28 cellular contexts compared by ENCODE assay signal in genomic region chr14:71618047-71618446, GRCh38.
"Had no signal": no experiment of that assay in that cellular context is flagged by ENCODE, and none has a peak within 500 bp of the region (broad histone marks: within the 10 kb centered on the region; RNA-seq: fewer than 3 reads in every experiment).

No MANE protein-coding gene starts in this region.

- H3K27ac Mint-ChIP-seq: activated naive CD8-positive, alpha-beta T cell treated with anti-CD3 and anti-CD28 coated beads, Interleukin-2, amount 10 ng/mL, durations not matched to agents 7 days and 5 days; activated T-cell treated with anti-CD3 and anti-CD28 coated beads, Interleukin-2, amount 50 U/mL, for 24 hours; activated T-helper 2 cell treated with anti-CD3 and anti-CD28 coated beads, Interferon-gamma antibody, Interleukin-2, Interleukin-4, amounts not matched to agents 10 μg/mL and 5 μg/mL and 100 μg/mL, durations not matched to agents 14 hours and 24 hours and 36 hours; mesothelial cell of epicardium; neural progenitor cell; WTC11 had no signal

- H3K4me1 Mint-ChIP-seq: activated naive CD8-positive, alpha-beta T cell treated with anti-CD3 and anti-CD28 coated beads, Interleukin-2, amount 10 ng/mL, durations not matched to agents 7 days and 5 days had no signal

- FAIRE-seq: frontal cortex had no signal

- H3K27ac ChIP-seq: breast epithelium, colonic mucosa, dorsolateral prefrontal cortex, esophagus muscularis mucosa, left ventricle myocardium inferior, neural progenitor cell, sigmoid colon, upper lobe of right lung had no signal

- ATAC-seq: naive thymus-derived CD8-positive, alpha-beta T cell; stimulated activated naive CD8-positive, alpha-beta T cell treated with anti-CD3 and anti-CD28 coated beads, Interleukin-15, Interleukin-2, amounts not matched to agents 100 U/mL and 50 U/mL, for 24 hours; upper lobe of right lung; WTC11 had no signal

- H3K4me2 ChIP-seq: neural progenitor cell, smooth muscle cell had no signal

- DNase-seq: activated CD4-positive, alpha-beta T cell treated with anti-CD3 and anti-CD28 coated beads, Interleukin-2, amount 50 U/mL, for 4 hours; activated CD8-positive, alpha-beta memory T cell treated with anti-CD3 and anti-CD28 coated beads for 24 hours; activated CD8-positive, alpha-beta memory T cell treated with anti-CD3 and anti-CD28 coated beads, Interleukin-2, amount 50 U/mL, for 4 hours; activated naive CD4-positive, alpha-beta T cell; activated naive CD8-positive, alpha-beta T cell treated with anti-CD3 and anti-CD28 coated beads, Interleukin-2, amount 10 ng/mL, durations not matched to agents 7 days and 5 days; activated T-cell treated with anti-CD3 and anti-CD28 coated beads, Interleukin-2, amount 50 U/mL, for 24 hours; amniotic stem cell; colonic mucosa; dorsolateral prefrontal cortex; glutamatergic neuron; hippocampal formation; left ventricle myocardium inferior; naive thymus-derived CD8-positive, alpha-beta T cell; retina; sigmoid colon; stimulated activated CD4-positive, alpha-beta T cell treated with anti-CD3 and anti-CD28 coated beads, Interleukin-2, amount 100 ng/mL, for 48 hours; stimulated activated CD8-positive, alpha-beta memory T cell treated with anti-CD3 and anti-CD28 coated beads, Interleukin-4, amount 100 ng/mL, for 48 hours; stimulated activated naive CD8-positive, alpha-beta T cell treated with anti-CD3 and anti-CD28 coated beads, Interleukin-15, Interleukin-2, amounts not matched to agents 100 U/mL and 50 U/mL, for 24 hours; T1000; upper lobe of right lung had no signal

- H3K9me3 Mint-ChIP-seq: activated naive CD8-positive, alpha-beta T cell treated with anti-CD3 and anti-CD28 coated beads, Interleukin-2, amount 10 ng/mL, durations not matched to agents 7 days and 5 days; activated T-cell treated with anti-CD3 and anti-CD28 coated beads, Interleukin-2, amount 50 U/mL, for 24 hours; activated T-helper 2 cell treated with anti-CD3 and anti-CD28 coated beads, Interferon-gamma antibody, Interleukin-2, Interleukin-4, amounts not matched to agents 10 μg/mL and 5 μg/mL and 100 μg/mL, durations not matched to agents 14 hours and 24 hours and 36 hours; naive thymus-derived CD8-positive, alpha-beta T cell; neural progenitor cell; WTC11 had no signal

- H3K9me3 ChIP-seq: breast epithelium, colonic mucosa, esophagus muscularis mucosa, left ventricle myocardium inferior, sigmoid colon, upper lobe of right lung had no signal

- H3K36me3 ChIP-seq: breast epithelium, colonic mucosa, neural progenitor cell, upper lobe of right lung had no signal

- H2AFZ ChIP-seq: neural progenitor cell had no signal

- H3K27me3 ChIP-seq: breast epithelium, colonic mucosa, dorsolateral prefrontal cortex, esophagus muscularis mucosa, neural progenitor cell, sigmoid colon, upper lobe of right lung had no signal

- H3K9ac ChIP-seq: neural progenitor cell had no signal

- H3K4me1 ChIP-seq: breast epithelium, colonic mucosa, esophagus muscularis mucosa, left ventricle myocardium inferior, sigmoid colon, upper lobe of right lung had no signal

- H3K27me3 Mint-ChIP-seq: activated naive CD8-positive, alpha-beta T cell treated with anti-CD3 and anti-CD28 coated beads, Interleukin-2, amount 10 ng/mL, durations not matched to agents 7 days and 5 days; activated T-cell treated with anti-CD3 and anti-CD28 coated beads, Interleukin-2, amount 50 U/mL, for 24 hours; naive thymus-derived CD8-positive, alpha-beta T cell had no signal

- H3K4me3 Mint-ChIP-seq: activated naive CD8-positive, alpha-beta T cell treated with anti-CD3 and anti-CD28 coated beads, Interleukin-2, amount 10 ng/mL, durations not matched to agents 7 days and 5 days; activated T-cell treated with anti-CD3 and anti-CD28 coated beads, Interleukin-2, amount 50 U/mL, for 24 hours; mesothelial cell of epicardium; naive thymus-derived CD8-positive, alpha-beta T cell; neural progenitor cell; WTC11 had no signal

- H3K4me3 ChIP-seq: breast epithelium, colonic mucosa, dorsolateral prefrontal cortex, esophagus muscularis mucosa, left ventricle myocardium inferior, neural progenitor cell, sigmoid colon, smooth muscle cell, upper lobe of right lung had no signal
